In the genomic region with DNA sequence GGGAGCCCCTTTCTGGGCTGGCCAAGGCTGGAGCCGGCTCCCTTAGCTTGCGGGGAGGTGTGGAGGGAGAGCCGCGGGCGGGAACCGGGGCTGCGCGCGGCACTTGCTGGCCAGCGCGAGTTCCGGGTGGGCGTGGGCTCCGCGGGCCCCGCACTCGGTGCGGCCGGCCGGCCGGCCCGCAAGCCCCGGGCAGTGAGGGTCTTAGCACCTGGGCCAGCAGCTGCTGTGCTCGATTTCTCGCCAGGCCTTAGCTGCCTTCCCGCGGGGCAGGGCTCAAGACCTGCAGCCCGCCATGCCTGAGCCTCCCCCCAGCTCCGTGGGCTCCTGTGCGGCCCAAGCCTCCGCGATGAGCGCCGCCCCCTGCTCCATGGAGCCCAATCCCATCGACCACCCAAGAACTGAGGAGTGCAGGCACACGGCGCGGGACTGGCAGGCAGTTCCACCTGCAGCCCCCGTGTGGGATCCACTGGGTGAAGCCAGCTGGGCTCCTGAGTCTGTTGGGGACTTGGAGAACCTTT, we compare ENCODE assay signal across 8 cellular contexts. TPM values are rescaled to one million over a fixed set of nuclear protein-coding genes. Genes with fewer than 3 reads are reported as not detected.
A peak's percentile ranks its signal among the peaks of the same experiment; 100 is the strongest.
DNase-seq lines count a peak whose midpoint lies in the region; ATAC-seq and TF ChIP-seq lines count a peak whose summit lies in the region.
"Not testable (repeated sequence)": the region's sequence is repeated elsewhere in the genome, so short reads cannot be mapped to it uniquely, and the experiment has no call there.

No MANE protein-coding gene starts in this region.

- H3K27ac ChIP-seq in 22Rv1 (peak overlapping the region; percentile 15; the same call in 1 of the 2 replicates), upper lobe of left lung (peak overlapping the region in 1 of 4 donors; percentile 3)
- not testable (repeated sequence) for H3K27ac ChIP-seq in KMS-11; breast epithelium; left ventricle myocardium inferior (replicated peaks); sigmoid colon

- H3K27me3 ChIP-seq in KMS-11 (ENCODE audit: insufficient read depth, low read depth); breast epithelium; left ventricle myocardium inferior (ENCODE audit: low read depth); sigmoid colon; upper lobe of left lung: not testable (repeated sequence)

- not testable (repeated sequence) for H3K9me3 ChIP-seq in breast epithelium; left ventricle myocardium inferior (replicated peaks); sigmoid colon; upper lobe of left lung

- TF ChIP-seq POLR2A in breast epithelium (IDR thresholded peaks at IDR 0.05); sigmoid colon (IDR thresholded peaks at IDR 0.05); upper lobe of left lung (IDR thresholded peaks at IDR 0.05): not testable (repeated sequence)

- not testable (repeated sequence) for TF ChIP-seq CTCF in 22Rv1 (IDR thresholded peaks at IDR 0.05); KMS-11 (conservative IDR thresholded peaks at IDR 0.05; ENCODE audit: low read depth, low read length); breast epithelium (IDR thresholded peaks at IDR 0.05); left ventricle myocardium inferior (IDR thresholded peaks at IDR 0.05; ENCODE audit: borderline replicate concordance); sigmoid colon (IDR thresholded peaks at IDR 0.05); upper lobe of left lung (IDR thresholded peaks at IDR 0.05)

- intact Hi-C loops in breast epithelium (cut with DNase I; ENCODE audit: low total_unique reads); left ventricle myocardium inferior (cut with micrococcal nuclease): not testable (repeated sequence)
- intact Hi-C loops in sigmoid colon (cut with DNase I): loop anchor here (1.0 to 10.0 kb wide), 3 partner anchors 64 to 349 kb away; a partner anchor contains a TSS

- H2AFZ ChIP-seq in KMS-11 (ENCODE audit: low read depth): peak overlapping the region; percentile 92

- peak; percentile 28 for DNase-seq in activated CD4-positive, CD25-positive, alpha-beta regulatory T cell treated with anti-CD3 and anti-CD28 coated beads, Interleukin-2, amount 50 U/mL, for 72 hours
- peak in 1 of 2 donors; percentile 24 for DNase-seq in breast epithelium (ENCODE audit: low spot score in 2 of 2)
- not testable (repeated sequence) for DNase-seq in left ventricle myocardium inferior
- DNase-seq in mesenteric fat pad (ENCODE audit: low spot score): peak; percentile 55
- peak; percentile 57 for DNase-seq in sigmoid colon
- DNase-seq in upper lobe of left lung: peak in 1 of 2 donors; percentile 75

- not testable (repeated sequence) for H3K4me1 ChIP-seq in KMS-11 (ENCODE audit: low read depth, poor library complexity, severe bottlenecking); breast epithelium
- peaks cover 10% of the 10 kb centered on the region for H3K4me1 ChIP-seq in left ventricle myocardium inferior
- peaks cover 0 to 11% (median 10%) of the 10 kb centered on the region in 4 donors for H3K4me1 ChIP-seq in sigmoid colon
- peaks cover 6 to 22% (median 9%) of the 10 kb centered on the region in 4 donors for H3K4me1 ChIP-seq in upper lobe of left lung

- H3K9ac ChIP-seq in KMS-11: not testable (repeated sequence)

- H4K20me1 ChIP-seq in KMS-11 (ENCODE audit: insufficient read depth): not testable (repeated sequence)

- H3K4me2 ChIP-seq in KMS-11: peak overlapping the region; percentile 46; the same call in 1 of the 2 replicates

- TF ChIP-seq EP300 in sigmoid colon (IDR thresholded peaks at IDR 0.05); upper lobe of left lung (IDR thresholded peaks at IDR 0.05): not testable (repeated sequence)

- H3K4me3 ChIP-seq in KMS-11 (IDR thresholded peaks at IDR 0.05; ENCODE audit: insufficient read depth, low read depth, low read length): not testable (repeated sequence)
- H3K4me3 ChIP-seq in breast epithelium (peak overlapping the region in 2 of 3 donors; percentile 26 to 52), left ventricle myocardium inferior (peak overlapping the region; percentile 49), sigmoid colon (peak overlapping the region in 2 of 4 donors; percentile 24 to 32), upper lobe of left lung (peak overlapping the region in 3 of 4 donors; percentile 1 to 35 (median 35))

- H3K36me3 ChIP-seq in KMS-11 (ENCODE audit: insufficient read depth); breast epithelium; left ventricle myocardium inferior; sigmoid colon; upper lobe of left lung: not testable (repeated sequence)

- not testable (repeated sequence) for H3K79me2 ChIP-seq in KMS-11 (ENCODE audit: insufficient read depth, low read depth)

- 88 to 93% methylated on average over 39 of the region's 39 CpGs for WGBS in sigmoid colon, 2 donors
- WGBS in upper lobe of left lung, 2 donors: 82 to 89% methylated on average over 18 to 36 of the region's 39 CpGs

- not testable (repeated sequence) for ATAC-seq in upper lobe of left lung (ENCODE audit: low FRiP score in 2 of 2)

RNA-seq across cellular contexts. Expression of a gene that starts 18.4 kb away (rescaled TPM):
- 10 to 100 TPM in 1 of 3 donors, 1 to 10 TPM in 2; 8.5 to 10.7 (median 9.7) TPM for total RNA-seq in breast epithelium
- total RNA-seq in left ventricle myocardium inferior: 26.1 TPM
- total RNA-seq in mesenteric fat pad: 18.6 TPM
- total RNA-seq in sigmoid colon: 10 to 100 TPM in 3 of 4 donors, 1 to 10 TPM in 1; 10.0 to 17.8 (median 13.8) TPM
- 10 to 100 TPM in 1 of 3 donors, 1 to 10 TPM in 2; 3.5 to 18.5 (median 4.2) TPM for polyA plus RNA-seq in sigmoid colon
- 10 to 100 TPM; 12.2 to 23.3 (median 18.3) TPM for total RNA-seq in upper lobe of left lung

RNA-seq across cellular contexts. Expression of a gene that starts 20.8 kb away (rescaled TPM):
- total RNA-seq in breast epithelium (100 to 1,000 TPM in 1 of 3 donors, 10 to 100 TPM in 2; 37.8 to 103 (median 49.8) TPM), left ventricle myocardium inferior (19.1 TPM), mesenteric fat pad (92.3 TPM), sigmoid colon (100 to 1,000 TPM in 1 of 4 donors, 10 to 100 TPM in 3; 43.3 to 129 (median 60.0) TPM), upper lobe of left lung (100 to 1,000 TPM in 2 of 6 donors, 10 to 100 TPM in 4; 63.1 to 247 (median 92.9) TPM)
- polyA plus RNA-seq in sigmoid colon: 10 to 100 TPM in 1 of 3 donors, 1 to 10 TPM in 2; 9.6 to 36.4 (median 9.7) TPM

RNA-seq across cellular contexts. Expression of a gene that starts 47.5 kb away (rescaled TPM):
- total RNA-seq in breast epithelium: 10 to 100 TPM in 2 of 3 donors, 1 to 10 TPM in 1; 5.6 to 11.3 (median 10.8) TPM
- total RNA-seq in left ventricle myocardium inferior: 31.9 TPM
- total RNA-seq in mesenteric fat pad: 14.0 TPM
- 10 to 100 TPM in 3 of 4 donors, 1 to 10 TPM in 1; 7.6 to 27.7 (median 14.6) TPM for total RNA-seq in sigmoid colon
- 1 to 10 TPM in 2 of 3 donors, not detected in 1; 3.0 to 7.4 TPM for polyA plus RNA-seq in sigmoid colon
- 10 to 100 TPM in 2 of 6 donors, 1 to 10 TPM in 4; 6.0 to 25.9 (median 8.0) TPM for total RNA-seq in upper lobe of left lung
